Comparison of ENCODE assay signal across 27 cellular contexts in the genomic region with DNA sequence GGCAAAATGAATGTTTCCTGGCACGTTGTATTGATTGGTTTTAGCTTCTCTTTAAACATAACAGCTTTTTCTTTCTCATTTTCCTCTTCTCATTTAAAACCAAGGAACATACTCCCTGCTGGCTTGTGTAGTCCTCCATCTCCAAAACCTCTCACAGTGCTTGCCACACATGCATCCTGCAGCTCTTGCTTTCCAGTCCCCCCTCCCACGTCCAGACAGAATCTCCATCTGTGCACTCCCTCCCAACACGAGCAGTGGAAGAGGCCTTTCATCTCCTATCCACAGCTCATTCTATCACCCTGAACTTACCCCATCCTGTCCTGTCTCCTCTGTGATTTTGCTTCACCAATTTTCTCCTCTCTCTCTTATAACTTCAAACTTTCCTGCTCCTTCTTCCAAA.
"Had no signal": no experiment of that assay in that cellular context is flagged by ENCODE, and none has a peak within 500 bp of the region (broad histone marks: within the 10 kb centered on the region; RNA-seq: fewer than 3 reads in every experiment).

No MANE protein-coding gene starts in this region.

- H3K36me3 ChIP-seq: colonic mucosa, gastrocnemius medialis, neutrophil, ovary, right atrium auricular region, thyroid gland, upper lobe of right lung had no signal

- H3K9me3 ChIP-seq: colonic mucosa, gastrocnemius medialis, neutrophil, ovary, right atrium auricular region, thyroid gland, upper lobe of right lung had no signal

- H3K27ac ChIP-seq: colonic mucosa, gastrocnemius medialis, neutrophil, ovary, right atrium auricular region, thyroid gland, upper lobe of right lung had no signal

- H3K27me3 ChIP-seq: colonic mucosa, gastrocnemius medialis, neutrophil, ovary, right atrium auricular region, thyroid gland, upper lobe of right lung had no signal

- DNase-seq: activated CD4-positive, alpha-beta T cell treated with anti-CD3 and anti-CD28 coated beads, Interleukin-2, amount 10 ng/mL, durations not matched to agents 7 days and 5 days; activated CD4-positive, CD25-positive, alpha-beta regulatory T cell treated with anti-CD3 and anti-CD28 coated beads, Interleukin-2, amount 50 U/mL, for 72 hours; activated CD8-positive, alpha-beta T cell treated with anti-CD3 and anti-CD28 coated beads for 36 hours; activated gamma-delta T cell treated with Interleukin-2 at 50 U/mL for 16 hours; activated T-cell treated with anti-CD3 and anti-CD28 coated beads, Interleukin-2, amount 50 U/mL, for 4 hours; cerebellar nuclear complex; colonic mucosa; effector memory CD4-positive, alpha-beta T cell; erythroblast; gastrocnemius medialis; glutamatergic neuron; left cardiac atrium; left ventricle myocardium superior; nephron progenitor cell; ovary; stimulated activated CD4-positive, alpha-beta T cell treated with anti-CD3 and anti-CD28 coated beads, Interleukin-1b, Interleukin-23, amount 100 ng/mL, for 48 hours; stimulated activated CD4-positive, alpha-beta T cell treated with anti-CD3 and anti-CD28 coated beads, Interleukin-4, amount 100 ng/mL, for 4 hours; stimulated activated CD8-positive, alpha-beta memory T cell treated with anti-CD3 and anti-CD28 coated beads, Interleukin-4, amount 100 ng/mL, for 48 hours; stimulated activated naive CD8-positive, alpha-beta T cell treated with anti-CD3 and anti-CD28 coated beads, Interleukin-15, amount 100 ng/mL, for 72 hours; substantia nigra; T-helper 17 cell; T1000; thyroid gland; upper lobe of right lung had no signal

- H3K4me3 ChIP-seq: colonic mucosa, gastrocnemius medialis, ovary, right atrium auricular region, smooth muscle cell, thyroid gland, upper lobe of right lung had no signal

- H3K4me1 ChIP-seq: colonic mucosa, gastrocnemius medialis, right atrium auricular region, thyroid gland, upper lobe of right lung had no signal
